ENCODE assay signal across 16 cellular contexts in genomic region chr9:80811003-80811402, GRCh38.
"Had no signal": no experiment of that assay in that cellular context is flagged by ENCODE, and none has a peak within 500 bp of the region (broad histone marks: within the 10 kb centered on the region; RNA-seq: fewer than 3 reads in every experiment).

No MANE protein-coding gene starts in this region.

- H3K9me3 Mint-ChIP-seq: activated CD4-positive, alpha-beta memory T cell treated with anti-CD3 and anti-CD28 coated beads, Interleukin-2, amount 10 ng/mL, durations not matched to agents 7 days and 5 days; activated naive CD4-positive, alpha-beta T cell treated with anti-CD3 and anti-CD28 coated beads, Interleukin-2, amount 50 U/mL, for 24 hours had no signal

- H3K4me3 Mint-ChIP-seq: activated CD4-positive, alpha-beta memory T cell treated with anti-CD3 and anti-CD28 coated beads, Interleukin-2, amount 10 ng/mL, durations not matched to agents 7 days and 5 days; activated naive CD4-positive, alpha-beta T cell treated with anti-CD3 and anti-CD28 coated beads, Interleukin-2, amount 50 U/mL, for 24 hours; brain; natural killer cell; T-helper 1 cell treated with Interleukin-12 subunit alpha and Interleukin-12 subunit beta and Interleukin-4 antibody, amounts not matched to agents 30 μg/mL and 1 μg/mL, for 36 hours had no signal

- DNase-seq: activated CD4-positive, alpha-beta memory T cell treated with anti-CD3 and anti-CD28 coated beads, Interleukin-2, amount 10 ng/mL, durations not matched to agents 7 days and 5 days; activated effector memory CD4-positive, alpha-beta T cell treated with anti-CD3 and anti-CD28 coated beads, Interleukin-2, amount 50 U/mL, for 16 hours; activated T-cell treated with anti-CD3 and anti-CD28 coated beads, Interleukin-2, amount 50 U/mL, for 48 hours; amniotic stem cell; effector CD8-positive, alpha-beta T cell; hippocampal formation; natural killer cell; small intestine; stimulated activated CD4-positive, alpha-beta T cell treated with anti-CD3 and anti-CD28 coated beads, Interleukin-4, amount 100 ng/mL, for 24 hours; stimulated activated naive CD4-positive, alpha-beta T cell; substantia nigra; WERI-Rb-1 had no signal

- H3K27ac Mint-ChIP-seq: activated CD4-positive, alpha-beta memory T cell treated with anti-CD3 and anti-CD28 coated beads, Interleukin-2, amount 10 ng/mL, durations not matched to agents 7 days and 5 days; activated naive CD4-positive, alpha-beta T cell treated with anti-CD3 and anti-CD28 coated beads, Interleukin-2, amount 50 U/mL, for 24 hours; brain; natural killer cell; T-helper 1 cell treated with Interleukin-12 subunit alpha and Interleukin-12 subunit beta and Interleukin-4 antibody, amounts not matched to agents 30 μg/mL and 1 μg/mL, for 36 hours had no signal

- H3K4me1 Mint-ChIP-seq: activated CD4-positive, alpha-beta memory T cell treated with anti-CD3 and anti-CD28 coated beads, Interleukin-2, amount 10 ng/mL, durations not matched to agents 7 days and 5 days; activated naive CD4-positive, alpha-beta T cell treated with anti-CD3 and anti-CD28 coated beads, Interleukin-2, amount 50 U/mL, for 24 hours; brain; natural killer cell had no signal

- H3K27me3 Mint-ChIP-seq: activated CD4-positive, alpha-beta memory T cell treated with anti-CD3 and anti-CD28 coated beads, Interleukin-2, amount 10 ng/mL, durations not matched to agents 7 days and 5 days; activated naive CD4-positive, alpha-beta T cell treated with anti-CD3 and anti-CD28 coated beads, Interleukin-2, amount 50 U/mL, for 24 hours; brain had no signal

- FAIRE-seq: endothelial cell of umbilical vein, small intestine had no signal

- H3K36me3 Mint-ChIP-seq: activated naive CD4-positive, alpha-beta T cell treated with anti-CD3 and anti-CD28 coated beads, Interleukin-2, amount 50 U/mL, for 24 hours; brain had no signal
